19 cellular contexts compared by ENCODE assay signal in genomic region chr2:29480423-29480822, GRCh38.
A peak's percentile ranks its signal among the peaks of the same experiment; 100 is the strongest.
DNase-seq lines count a peak whose midpoint lies in the region; ATAC-seq and TF ChIP-seq lines count a peak whose summit lies in the region.
"Had no signal": no experiment of that assay in that cellular context is flagged by ENCODE, and none has a peak within 500 bp of the region (broad histone marks: within the 10 kb centered on the region; RNA-seq: fewer than 3 reads in every experiment).

No MANE protein-coding gene starts in this region.

- H3K27me3 Mint-ChIP-seq in neural crest cell (ENCODE audit: low read depth): no peaks in the 10 kb centered on the region

- peaks cover 46% of the 10 kb centered on the region for H3K4me1 Mint-ChIP-seq in neural crest cell

- H3K36me3 Mint-ChIP-seq in neural crest cell (ENCODE audit: low read depth): peaks cover 8% of the 10 kb centered on the region
- H3K36me3 Mint-ChIP-seq: activated naive CD8-positive, alpha-beta T cell had no signal

- H3K9me3 Mint-ChIP-seq in neural crest cell: peaks cover 6% of the 10 kb centered on the region
- H3K9me3 Mint-ChIP-seq: activated CD8-positive, alpha-beta T cell treated with anti-CD3 and anti-CD28 coated beads for 36 hours had no signal

- peak overlapping the region; percentile 64 for H3K27ac Mint-ChIP-seq in neural crest cell (ENCODE audit: unreplicated experiment)
- H3K27ac Mint-ChIP-seq: activated CD8-positive, alpha-beta T cell treated with anti-CD3 and anti-CD28 coated beads for 36 hours; activated naive CD8-positive, alpha-beta T cell had no signal

- ATAC-seq in HG03342 (IDR thresholded peaks at IDR 0.05; ENCODE audit: unreplicated experiment): no peak
- ATAC-seq: activated CD8-positive, alpha-beta T cell treated with anti-CD3 and anti-CD28 coated beads for 36 hours; body of pancreas; HCT116 had no signal

- no peak overlapping the region for H3K4me3 Mint-ChIP-seq in neural crest cell
- H3K4me3 Mint-ChIP-seq: activated CD8-positive, alpha-beta T cell treated with anti-CD3 and anti-CD28 coated beads for 36 hours; activated naive CD8-positive, alpha-beta T cell had no signal

- DNase-seq in ELF-1 (ENCODE audit: low read depth, low spot score) (peak; percentile 57), KBM-7 (peak; percentile 43), UCSD-AML1 (lab: John Stamatoyannopoulos, UW; ENCODE audit: unreplicated experiment) (peak; percentile 40), neural crest cell (ENCODE audit: low read depth, low spot score) (no peak), NCI-H128 (lab: John Stamatoyannopoulos, UW; ENCODE audit: unreplicated experiment) (no peak), NCI-H524 treated with DMSO at 0.1 percent for 48 hours (lab: John Stamatoyannopoulos, UW) (no peak)
- no peak for DNase-seq in activated naive CD4-positive, alpha-beta T cell treated with Interleukin-2 at 50 U/mL for 16 hours
- DNase-seq: activated CD8-positive, alpha-beta T cell treated with anti-CD3 and anti-CD28 coated beads for 36 hours; activated T-cell treated with anti-CD3 and anti-CD28 coated beads, Interleukin-2, amount 50 U/mL, for 48 hours; foreskin fibroblast; left ventricle myocardium inferior; NCI-H2081; NCI-H748 treated with DMSO at 0.1 percent for 48 hours; stimulated activated CD4-positive, alpha-beta T cell treated with anti-CD3 and anti-CD28 coated beads, Interleukin-4, amount 100 ng/mL, for 24 hours; stimulated activated CD8-positive, alpha-beta memory T cell treated with anti-CD3 and anti-CD28 coated beads, Interleukin-4, amount 100 ng/mL, for 48 hours had no signal

- no peak for TF ChIP-seq CTCF in neural crest cell (conservative IDR thresholded peaks at IDR 0.05)

- in situ Hi-C loops in KBM-7 (cut with MboI; ENCODE audit: low pct_unique_long_range_greater_than_20kb, low sequenced_read_pairs): no loop called here

Comparison
In these comparisons a context has a peak if more than half of its experiments do, and no peak if none do; other contexts are left out.
1. DNase-seq: peak in ELF-1 (single experiment), KBM-7 (single experiment) and UCSD-AML1 (single experiment); none in neural crest cell (single experiment), NCI-H128 (single experiment), activated naive CD4-positive, alpha-beta T cell treated with Interleukin-2 at 50 U/mL for 16 hours (single experiment) and NCI-H524 treated with DMSO at 0.1 percent for 48 hours (single experiment).